In the genomic region with DNA sequence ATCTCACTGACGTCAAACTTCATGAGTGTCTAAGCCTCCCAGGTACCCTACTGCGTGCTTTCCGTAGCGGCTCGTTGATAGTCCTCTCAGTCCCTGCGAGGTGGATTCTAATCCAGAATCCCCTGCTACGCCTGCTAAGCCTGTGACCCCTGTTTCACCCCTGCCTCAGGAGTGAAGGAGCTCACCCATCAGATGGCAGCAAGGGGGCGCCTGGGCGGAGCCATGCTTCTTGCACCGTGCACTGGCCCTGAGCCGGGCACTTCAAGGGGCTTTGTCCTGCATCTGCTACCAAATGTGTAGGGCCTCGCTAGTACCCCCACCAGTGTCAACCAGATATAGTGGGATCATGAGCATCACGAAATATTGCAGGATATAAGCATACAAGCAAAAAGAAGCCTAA, we compare ENCODE assay signal across 17 cellular contexts. TPM values are rescaled to one million over a fixed set of nuclear protein-coding genes. Genes with fewer than 3 reads are reported as not detected.
A peak's percentile ranks its signal among the peaks of the same experiment; 100 is the strongest.
DNase-seq lines count a peak whose midpoint lies in the region; ATAC-seq and TF ChIP-seq lines count a peak whose summit lies in the region.
"Had no signal": no experiment of that assay in that cellular context is flagged by ENCODE, and none has a peak within 500 bp of the region (broad histone marks: within the 10 kb centered on the region; RNA-seq: fewer than 3 reads in every experiment).

No MANE protein-coding gene starts in this region.

- H3K4me1 ChIP-seq in BE2C (no peaks in the 10 kb centered on the region), stomach (no peaks in the 10 kb centered on the region)
- H3K4me1 ChIP-seq: lower lobe of right lung, parathyroid adenoma had no signal

- TF ChIP-seq POLR2A in stomach (IDR thresholded peaks at IDR 0.05) = no peak

- H3K27ac ChIP-seq in stomach = no peak overlapping the region
- H3K27ac ChIP-seq: lower lobe of right lung, parathyroid adenoma, VCaP had no signal

- WGBS in stomach, 5 donors = 89 to 92% (median 90%) methylated on average over 13 of the region's 13 CpGs

- intact Hi-C loops in stomach (cut with DNase I; ENCODE audit: low total_unique reads) = no loop called here

- no peak for TF ChIP-seq EP300 in stomach (IDR thresholded peaks at IDR 0.05)

- no peaks in the 10 kb centered on the region for H3K27me3 ChIP-seq in BE2C
- no peaks in the 10 kb centered on the region for H3K27me3 ChIP-seq in stomach

- H3K9me3 ChIP-seq in BE2C (no peaks in the 10 kb centered on the region), stomach (no peaks in the 10 kb centered on the region)
- H3K9me3 ChIP-seq: lower lobe of right lung had no signal

- no peaks in the 10 kb centered on the region for H3K36me3 ChIP-seq in BE2C
- H3K36me3 ChIP-seq in stomach = no peaks in the 10 kb centered on the region
- H3K36me3 ChIP-seq: lower lobe of right lung had no signal

- no peak overlapping the region for H3K4me3 ChIP-seq in BE2C (ENCODE audit: low read depth, low read length)
- H3K4me3 ChIP-seq in fibroblast of villous mesenchyme (ENCODE audit: low read depth, low read length) = no peak overlapping the region
- H3K4me3 ChIP-seq in stomach = no peak overlapping the region
- H3K4me3 ChIP-seq: lower lobe of right lung had no signal

- peak; percentile 40 for TF ChIP-seq CTCF in BE2C (IDR thresholded peaks at IDR 0.05; ENCODE audit: low read depth, low read length)
- peak; percentile 36 for TF ChIP-seq CTCF in GM12873 (IDR thresholded peaks at IDR 0.05; ENCODE audit: insufficient read depth, low read depth, low read length, missing control alignments)
- TF ChIP-seq CTCF in fibroblast of villous mesenchyme (IDR thresholded peaks at IDR 0.05; ENCODE audit: insufficient read depth, low read depth, low read length) = peak; percentile 14
- TF ChIP-seq CTCF in stomach (IDR thresholded peaks at IDR 0.05) = no peak

- peak; percentile 33 for DNase-seq in BE2C
- peak; percentile 14 for DNase-seq in OCI-M1 (lab: John Stamatoyannopoulos, UW)
- no peak for DNase-seq in fibroblast of villous mesenchyme (ENCODE audit: low read depth)
- DNase-seq in stomach = no peak
- no peak for DNase-seq in ureter (ENCODE audit: low spot score)
- DNase-seq: activated naive CD4-positive, alpha-beta T cell; DMS53; foreskin melanocyte; lower lobe of right lung; substantia nigra had no signal

- ATAC-seq in GM18861 (IDR thresholded peaks at IDR 0.05; ENCODE audit: unreplicated experiment) (no peak), GM21367 (IDR thresholded peaks at IDR 0.05; ENCODE audit: unreplicated experiment) (no peak)
- ATAC-seq: lower lobe of right lung had no signal

RNA-seq across cellular contexts. Expression of a gene that starts 0.9 kb away (rescaled TPM):
- not detected for polyA plus RNA-seq in BE2C (2012; ENCODE audit: insufficient read depth, insufficient read length, low read depth)
- total RNA-seq in fibroblast of villous mesenchyme (not detected in 2 replicates), stomach (not detected), ureter (not detected)
- polyA plus RNA-seq in stomach = not detected
- total RNA-seq: cerebellum, lower lobe of right lung, MCF 10A had no signal

RNA-seq across cellular contexts. Expression of a gene that starts 21.4 kb away (rescaled TPM):
- polyA plus RNA-seq in BE2C (2012; ENCODE audit: insufficient read depth, insufficient read length, low read depth) = 21.4 TPM
- total RNA-seq in fibroblast of villous mesenchyme (4.3 and 5.8 TPM in 2 replicates), stomach (10 to 100 TPM in 4 of 5 donors, 1 to 10 TPM in 1; 7.0 to 79.4 (median 33.5) TPM), ureter (27.9 TPM)
- 10 to 100 TPM in 1 of 3 donors, 1 to 10 TPM in 2; 6.3 to 13.2 (median 6.6) TPM for polyA plus RNA-seq in stomach

Comparison
In these comparisons a context has a peak if more than half of its experiments do, and no peak if none do; other contexts are left out.
1. DNase-seq: peak in BE2C (single experiment) and OCI-M1 (single experiment); none in fibroblast of villous mesenchyme (single experiment), stomach (single experiment) and ureter (single experiment).
2. CTCF ChIP-seq: peak in BE2C (single experiment), GM12873 (single experiment) and fibroblast of villous mesenchyme (single experiment); none in stomach (0 of 7).